Comparison of ENCODE assay signal across 11 cellular contexts in the genomic region with DNA sequence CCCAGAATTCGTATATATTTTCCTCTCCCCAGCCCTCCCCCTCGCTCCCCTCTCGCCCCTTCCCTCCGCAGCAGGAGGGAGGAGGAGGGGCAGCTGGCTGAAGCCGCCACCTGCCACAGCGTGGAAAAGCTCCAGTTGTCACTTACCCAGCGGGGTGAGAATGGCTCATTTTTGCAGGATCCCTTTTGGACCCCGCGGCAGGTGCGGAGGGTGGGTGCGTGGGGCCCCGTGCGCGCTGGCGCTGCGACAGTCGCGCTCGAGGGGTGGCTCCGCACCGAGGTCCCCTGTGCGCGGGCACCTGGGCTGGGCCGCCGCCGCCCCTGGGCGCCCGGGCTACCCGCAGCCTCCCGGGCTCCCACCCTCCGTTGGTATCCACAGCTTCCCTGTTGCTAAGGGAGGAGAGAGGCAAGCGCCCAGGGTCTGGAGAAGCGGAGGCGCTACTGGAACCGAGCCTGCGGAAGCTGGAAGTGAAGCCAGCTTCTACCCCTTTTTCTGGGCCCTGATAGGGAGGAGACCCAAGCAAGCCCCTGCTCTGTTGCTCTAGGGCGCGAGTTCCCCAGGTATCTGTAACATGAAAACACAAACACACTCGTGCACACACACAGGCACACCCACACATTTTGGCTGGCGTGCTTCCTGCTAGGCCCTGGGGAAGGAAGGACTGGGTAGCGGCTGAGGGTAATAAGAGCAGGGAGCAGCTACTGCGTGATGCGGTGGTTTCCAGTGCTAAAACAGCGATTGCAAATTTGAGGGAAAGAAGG. TPM values are rescaled to one million over a fixed set of nuclear protein-coding genes. Genes with fewer than 3 reads are reported as not detected.
DNase-seq lines count a peak whose midpoint lies in the region; ATAC-seq, FAIRE-seq and TF ChIP-seq lines count a peak whose summit lies in the region.
"Had no signal": no experiment of that assay in that cellular context is flagged by ENCODE, and none has a peak within 500 bp of the region (broad histone marks: within the 10 kb centered on the region; RNA-seq: fewer than 3 reads in every experiment).

A gene with protein sequence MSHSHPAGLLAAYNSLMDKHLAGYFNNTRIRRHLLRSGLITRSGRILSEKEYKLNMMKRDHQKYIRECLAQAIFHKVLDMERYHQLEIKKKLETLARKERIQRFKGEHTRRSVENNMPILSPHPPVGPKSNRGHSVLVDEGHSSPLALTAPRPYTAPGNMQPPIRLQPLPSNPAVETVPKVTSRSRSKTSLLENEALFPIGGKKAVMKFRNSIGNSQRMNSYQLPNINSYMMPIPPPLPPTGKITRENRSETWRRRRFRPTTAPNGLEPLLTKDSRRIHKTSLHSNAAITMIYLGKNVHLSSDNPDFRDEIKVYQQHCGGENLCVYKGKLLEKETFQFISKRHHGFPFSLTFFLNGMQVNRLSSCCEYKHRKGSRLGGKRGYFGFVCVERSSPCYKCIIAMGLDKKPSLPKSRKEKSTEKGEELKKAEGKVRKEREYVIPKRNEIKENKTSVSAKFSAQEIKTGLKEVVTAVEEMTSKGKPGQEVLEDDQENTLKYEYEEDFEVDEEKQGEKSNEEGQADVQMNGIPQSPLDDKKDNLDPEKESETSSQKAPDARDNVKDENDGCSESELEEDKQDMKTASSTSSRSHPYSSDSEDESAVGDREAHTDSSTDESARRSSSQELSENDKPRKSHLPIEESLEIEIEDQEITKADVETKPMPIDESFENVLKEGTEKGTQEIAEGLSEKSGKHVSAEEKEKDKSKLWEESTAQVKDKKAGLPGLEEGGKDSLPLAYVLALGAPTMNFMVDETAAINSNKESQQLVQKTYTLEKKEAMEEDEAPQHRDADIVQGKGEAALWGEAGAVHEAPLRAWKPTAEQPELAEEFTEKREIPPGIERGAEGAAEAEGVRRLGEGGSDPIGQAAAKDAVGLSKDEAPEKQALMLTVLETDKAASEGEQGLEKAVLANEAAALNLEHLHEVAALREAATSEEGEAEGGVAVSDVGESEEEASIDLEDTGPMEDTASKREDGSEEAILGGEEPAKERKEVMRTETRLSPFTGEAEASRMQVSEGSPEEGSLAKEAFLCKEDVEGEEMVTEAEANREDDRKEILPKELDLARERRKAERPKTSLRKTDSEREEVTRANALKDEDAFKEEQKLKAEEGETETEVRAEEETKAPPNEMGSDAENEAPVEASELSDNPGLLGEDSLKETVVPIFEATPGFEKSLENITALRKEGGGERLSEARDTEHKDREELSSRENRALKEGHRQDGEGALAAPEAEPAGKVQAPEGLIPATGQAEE (N-terminal part only) (minus strand): TSS at position 442 of the 761 bp plus-strand sequence. CDS start 273 bp downstream, at position 169.

- TF ChIP-seq CTCF in bronchial epithelial cell (IDR thresholded peaks at IDR 0.05; ENCODE audit: insufficient read depth, low read length, severe bottlenecking) (no peak), mesothelial cell of epicardium (IDR thresholded peaks at IDR 0.05; ENCODE audit: unreplicated experiment) (no peak), lower leg skin (IDR thresholded peaks at IDR 0.05) (no peak)

- peak; percentile 53 for ATAC-seq in HG03378 (IDR thresholded peaks at IDR 0.05; ENCODE audit: unreplicated experiment)

- H3K27me3 ChIP-seq in bronchial epithelial cell (ENCODE audit: control insufficient read depth, insufficient read depth, low read length), result peaks cover 8% of the 10 kb centered on the region
- H3K27me3 ChIP-seq: BLaER1 had no signal

- FAIRE-seq in bronchial epithelial cell (lab: Jason Lieb, UNC), result no peak

- H3K4me1 Mint-ChIP-seq in mesothelial cell of epicardium, result peaks cover 5% of the 10 kb centered on the region

- DNase-seq in NCI-H524 (lab: John Stamatoyannopoulos, UW) (peak; percentile 8 to 63), NCI-H524 treated with DMSO at 0.1 percent for 48 hours (lab: John Stamatoyannopoulos, UW) (no peak), bronchial epithelial cell (ENCODE audit: low read depth) (peak; percentile 5), mesothelial cell of epicardium (ENCODE audit: low spot score in 2 of 2, unreplicated experiment in 2 of 2) (peak; percentile 20 to 41), lower leg skin (ENCODE audit: low spot score in 2 of 2) (no peak), SKM-1 (lab: John Stamatoyannopoulos, UW; ENCODE audit: unreplicated experiment) (no peak)
- DNase-seq in stimulated activated naive CD4-positive, alpha-beta T cell treated with Interleukin-2 at 50 U/mL for 16 hours (lab: John Stamatoyannopoulos, UW), result no peak

- peak within 1 kb of the TSS; percentile 57 for H3K4me3 Mint-ChIP-seq in mesothelial cell of epicardium

- H3K36me3 Mint-ChIP-seq in mesothelial cell of epicardium, result no peaks in the 10 kb centered on the region

- 2 to 3% methylated on average over 21 to 23 of the region's 44 CpGs for WGBS in lower leg skin, 2 donors

- peaks cover 55% of the 10 kb centered on the region for H3K27me3 Mint-ChIP-seq in mesothelial cell of epicardium (ENCODE audit: low read depth)

- no peak for TF ChIP-seq POLR2A in lower leg skin (IDR thresholded peaks at IDR 0.05)

- H3K9me3 Mint-ChIP-seq in mesothelial cell of epicardium, result peaks cover 10% of the 10 kb centered on the region

- H3K36me3 ChIP-seq in bronchial epithelial cell (ENCODE audit: control insufficient read depth, insufficient read depth, low read length), result no peaks in the 10 kb centered on the region
- H3K36me3 ChIP-seq: BLaER1, SJSA1 had no signal

- intact Hi-C loops in lower leg skin (cut with DNase I; ENCODE audit: low total_unique reads), result no loop called here

- H3K27ac Mint-ChIP-seq in mesothelial cell of epicardium, result no peak within 1 kb of the TSS

- peak within 1 kb of the TSS; percentile 4 for H3K4me3 ChIP-seq in bronchial epithelial cell (ENCODE audit: low read depth, low read length)
- no peak within 1 kb of the TSS for H3K4me3 ChIP-seq in lower leg skin (ENCODE audit: low read depth, poor library complexity, severe bottlenecking)
- H3K4me3 ChIP-seq: BLaER1, SJSA1 had no signal

RNA-seq across cellular contexts. Expression of the gene that starts here (rescaled TPM):
- total RNA-seq in bronchial epithelial cell, result not detected in 2 replicates
- not detected in 3 replicates for total RNA-seq in mesothelial cell of epicardium
- not detected for total RNA-seq in lower leg skin
- total RNA-seq: pulmonary artery endothelial cell, SJSA1 had no signal

Comparison
In these comparisons a context has a peak if more than half of its experiments do, and no peak if none do; other contexts are left out.
1. DNase-seq: peak in NCI-H524 (2 of 2); none in NCI-H524 treated with DMSO at 0.1 percent for 48 hours (single experiment), stimulated activated naive CD4-positive, alpha-beta T cell treated with Interleukin-2 at 50 U/mL for 16 hours (single experiment), lower leg skin (0 of 2) and SKM-1 (single experiment).
2. Peak in DNase-seq and H3K4me3 ChIP-seq in bronchial epithelial cell; RNA of the gene not detected or under 1 TPM.
3. Peak in DNase-seq in mesothelial cell of epicardium; RNA of the gene not detected or under 1 TPM.